ENCODE assay signal across 1 cellular context in genomic region chr22:42553475-42554361, GRCh38.
TF ChIP-seq lines count a peak whose summit lies in the region.

A gene with protein sequence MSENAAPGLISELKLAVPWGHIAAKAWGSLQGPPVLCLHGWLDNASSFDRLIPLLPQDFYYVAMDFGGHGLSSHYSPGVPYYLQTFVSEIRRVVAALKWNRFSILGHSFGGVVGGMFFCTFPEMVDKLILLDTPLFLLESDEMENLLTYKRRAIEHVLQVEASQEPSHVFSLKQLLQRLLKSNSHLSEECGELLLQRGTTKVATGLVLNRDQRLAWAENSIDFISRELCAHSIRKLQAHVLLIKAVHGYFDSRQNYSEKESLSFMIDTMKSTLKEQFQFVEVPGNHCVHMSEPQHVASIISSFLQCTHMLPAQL (plus strand): TSS chr22:42553956. CDS start chr22:42554021, 65 bp downstream.

TF ChIP-seq in SK-N-SH treated with all-trans-retinoic acid at 6 μM for 48 hours, 23 proteins besides CTCF, POLR2A, EP300 and RAD21 (continued from another document):
- TF ChIP-seq, protein P1, sequence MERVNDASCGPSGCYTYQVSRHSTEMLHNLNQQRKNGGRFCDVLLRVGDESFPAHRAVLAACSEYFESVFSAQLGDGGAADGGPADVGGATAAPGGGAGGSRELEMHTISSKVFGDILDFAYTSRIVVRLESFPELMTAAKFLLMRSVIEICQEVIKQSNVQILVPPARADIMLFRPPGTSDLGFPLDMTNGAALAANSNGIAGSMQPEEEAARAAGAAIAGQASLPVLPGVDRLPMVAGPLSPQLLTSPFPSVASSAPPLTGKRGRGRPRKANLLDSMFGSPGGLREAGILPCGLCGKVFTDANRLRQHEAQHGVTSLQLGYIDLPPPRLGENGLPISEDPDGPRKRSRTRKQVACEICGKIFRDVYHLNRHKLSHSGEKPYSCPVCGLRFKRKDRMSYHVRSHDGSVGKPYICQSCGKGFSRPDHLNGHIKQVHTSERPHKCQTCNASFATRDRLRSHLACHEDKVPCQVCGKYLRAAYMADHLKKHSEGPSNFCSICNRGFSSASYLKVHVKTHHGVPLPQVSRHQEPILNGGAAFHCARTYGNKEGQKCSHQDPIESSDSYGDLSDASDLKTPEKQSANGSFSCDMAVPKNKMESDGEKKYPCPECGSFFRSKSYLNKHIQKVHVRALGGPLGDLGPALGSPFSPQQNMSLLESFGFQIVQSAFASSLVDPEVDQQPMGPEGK (CRISPR knock-in tag; IDR thresholded peaks at IDR 0.05; ENCODE audit: borderline replicate concordance) = no peak
- TF ChIP-seq TOX (CRISPR knock-in tag; IDR thresholded peaks at IDR 0.05; ENCODE audit: borderline replicate concordance) = no peak
TF ChIP-seq in SK-N-SH treated with all-trans-retinoic acid at 6 μM for 48 hours: peak in this region for 0.
